Comparison of ENCODE assay signal across 16 cellular contexts in genomic region chr3:10259798-10260197, GRCh38. TPM values are rescaled to one million over a fixed set of nuclear protein-coding genes. Genes with fewer than 3 reads are reported as not detected.
"Had no signal": no experiment of that assay in that cellular context is flagged by ENCODE, and none has a peak within 500 bp of the region (broad histone marks: within the 10 kb centered on the region; RNA-seq: fewer than 3 reads in every experiment).

No MANE protein-coding gene starts in this region.

- H3K27me3 ChIP-seq: tibial artery, uterus had no signal

- H3K9me3 Mint-ChIP-seq: activated naive CD8-positive, alpha-beta T cell treated with anti-CD3 and anti-CD28 coated beads, Interleukin-2, amount 10 ng/mL, durations not matched to agents 7 days and 5 days; nephron progenitor cell had no signal

- H3K4me3 ChIP-seq: mucosa of descending colon, psoas muscle, tibial artery, uterus had no signal

- DNase-seq: activated CD8-positive, alpha-beta memory T cell treated with anti-CD3 and anti-CD28 coated beads, Interleukin-2, amount 10 ng/mL, durations not matched to agents 7 days and 5 days; activated naive CD8-positive, alpha-beta T cell treated with anti-CD3 and anti-CD28 coated beads, Interleukin-2, amount 10 ng/mL, durations not matched to agents 7 days and 5 days; aorta; foreskin melanocyte; left colon; mucosa of descending colon; nephron progenitor cell; psoas muscle; SHP77; stimulated activated CD4-positive, alpha-beta T cell treated with anti-CD3 and anti-CD28 coated beads, Interleukin-15, amount 100 ng/mL, for 24 hours; stimulated activated CD4-positive, alpha-beta T cell treated with anti-CD3 and anti-CD28 coated beads, Interleukin-4, amount 100 ng/mL, for 24 hours; tibial artery; uterus had no signal

- H3K36me3 ChIP-seq: uterus had no signal

- H3K27me3 Mint-ChIP-seq: activated CD8-positive, alpha-beta memory T cell treated with anti-CD3 and anti-CD28 coated beads, Interleukin-2, amount 10 ng/mL, durations not matched to agents 7 days and 5 days; activated naive CD8-positive, alpha-beta T cell treated with anti-CD3 and anti-CD28 coated beads, Interleukin-2, amount 10 ng/mL, durations not matched to agents 7 days and 5 days had no signal

- H3K27ac Mint-ChIP-seq: activated CD8-positive, alpha-beta memory T cell treated with anti-CD3 and anti-CD28 coated beads, Interleukin-2, amount 10 ng/mL, durations not matched to agents 7 days and 5 days had no signal

- H3K4me3 Mint-ChIP-seq: activated CD8-positive, alpha-beta memory T cell treated with anti-CD3 and anti-CD28 coated beads, Interleukin-2, amount 10 ng/mL, durations not matched to agents 7 days and 5 days; activated naive CD8-positive, alpha-beta T cell treated with anti-CD3 and anti-CD28 coated beads, Interleukin-2, amount 10 ng/mL, durations not matched to agents 7 days and 5 days; nephron progenitor cell had no signal

- H3K4me1 ChIP-seq: uterus had no signal

- H3K27ac ChIP-seq: psoas muscle, tibial artery, uterus had no signal

- H3K9me3 ChIP-seq: mucosa of descending colon, psoas muscle, tibial artery, uterus had no signal

- ATAC-seq: activated CD8-positive, alpha-beta memory T cell treated with anti-CD3 and anti-CD28 coated beads, Interleukin-2, amount 10 ng/mL, durations not matched to agents 7 days and 5 days; left colon; mucosa of descending colon; psoas muscle; SK-N-SH treated with all-trans-retinoic acid at 6 μM for 48 hours had no signal

RNA-seq across cellular contexts. Expression of gene GHRL, which starts 32.9 kb away (rescaled TPM):
- total RNA-seq: bronchial epithelial cell, endothelial cell of umbilical vein had no signal
- polyA plus RNA-seq: endothelial cell of umbilical vein had no signal
